1 cellular context compared by ENCODE assay signal in genomic region chr6:37137201-37137880, GRCh38.
TF ChIP-seq lines count a peak whose summit lies in the region.

No MANE protein-coding gene starts in this region.

TF ChIP-seq in GM12878, 131 proteins besides CTCF, POLR2A, EP300 and RAD21 (continued from another document):
- TF ChIP-seq RELB (IDR thresholded peaks at IDR 0.05; ENCODE audit: low read depth) (peak; percentile 25; the same call in 1 of the 2 replicates), SPI1 (IDR thresholded peaks at IDR 0.05; ENCODE audit: borderline replicate concordance, insufficient read depth, low read depth, low read length) (no peak), SUPT20H (IDR thresholded peaks at IDR 0.05; ENCODE audit: borderline replicate concordance, control insufficient read depth, low read depth, low read length) (no peak), ETV6 (conservative IDR thresholded peaks at IDR 0.05 in 1 of 2, IDR thresholded peaks at IDR 0.05 in 1 of 2; ENCODE audit: borderline replicate concordance in 1 of 2, low read depth in 1 of 2) (peak in 1 of 2 experiments; percentile 35; a peak in 1 of 4 replicates), TBL1XR1 (IDR thresholded peaks at IDR 0.05; ENCODE audit: low read depth, low read length) (peak; percentile 55; the same call in 1 of the 2 replicates), FOXK2 (IDR thresholded peaks at IDR 0.05) (no peak), BHLHE40 (IDR thresholded peaks at IDR 0.05; ENCODE audit: borderline replicate concordance in 1 of 2, low read depth in 2 of 2, low read length in 1 of 2) (peak; percentile 91 to 93), MEF2A (IDR thresholded peaks at IDR 0.05; ENCODE audit: insufficient read depth, low read depth, low read length) (no peak), TCF7 (IDR thresholded peaks at IDR 0.05; ENCODE audit: borderline replicate concordance) (no peak), TAF1 (IDR thresholded peaks at IDR 0.05; ENCODE audit: borderline replicate concordance, low read depth, low read length) (no peak), ZBTB33 (IDR thresholded peaks at IDR 0.05) (no peak), HDAC2 (IDR thresholded peaks at IDR 0.05) (no peak), RFX5 (IDR thresholded peaks at IDR 0.05; ENCODE audit: low read depth, low read length) (no peak), STAT3 (IDR thresholded peaks at IDR 0.05; ENCODE audit: low read depth, low read length) (no peak), HDGF (IDR thresholded peaks at IDR 0.05) (0 out of 2 replicates have a peak, but pooled peaks have one; percentile 13), MLLT1 (IDR thresholded peaks at IDR 0.05) (no peak), CBX3 (IDR thresholded peaks at IDR 0.05; ENCODE audit: borderline replicate concordance, low read depth) (no peak), CBX5 (IDR thresholded peaks at IDR 0.05; ENCODE audit: low read depth) (no peak), RUNX3 (IDR thresholded peaks at IDR 0.05; ENCODE audit: low read length) (peak; percentile 74), SMARCA5 (IDR thresholded peaks at IDR 0.05) (no peak), E2F8 (IDR thresholded peaks at IDR 0.05; ENCODE audit: low read depth, partially characterized antibody) (no peak), SMAD5 (IDR thresholded peaks at IDR 0.05; ENCODE audit: low read depth) (no peak), IKZF1 (conservative IDR thresholded peaks at IDR 0.05) (peak; percentile 49; the same call in 1 of the 2 replicates)
- TF ChIP-seq, protein P1, sequence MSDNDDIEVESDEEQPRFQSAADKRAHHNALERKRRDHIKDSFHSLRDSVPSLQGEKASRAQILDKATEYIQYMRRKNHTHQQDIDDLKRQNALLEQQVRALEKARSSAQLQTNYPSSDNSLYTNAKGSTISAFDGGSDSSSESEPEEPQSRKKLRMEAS (IDR thresholded peaks at IDR 0.05; ENCODE audit: low read depth, low read length), result no peak
- TF ChIP-seq, protein P2, sequence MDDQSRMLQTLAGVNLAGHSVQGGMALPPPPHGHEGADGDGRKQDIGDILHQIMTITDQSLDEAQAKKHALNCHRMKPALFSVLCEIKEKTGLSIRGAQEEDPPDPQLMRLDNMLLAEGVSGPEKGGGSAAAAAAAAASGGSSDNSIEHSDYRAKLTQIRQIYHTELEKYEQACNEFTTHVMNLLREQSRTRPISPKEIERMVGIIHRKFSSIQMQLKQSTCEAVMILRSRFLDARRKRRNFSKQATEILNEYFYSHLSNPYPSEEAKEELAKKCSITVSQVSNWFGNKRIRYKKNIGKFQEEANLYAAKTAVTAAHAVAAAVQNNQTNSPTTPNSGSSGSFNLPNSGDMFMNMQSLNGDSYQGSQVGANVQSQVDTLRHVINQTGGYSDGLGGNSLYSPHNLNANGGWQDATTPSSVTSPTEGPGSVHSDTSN (IDR thresholded peaks at IDR 0.05; ENCODE audit: insufficient replicate concordance, low read depth, low read length), result no peak
- TF ChIP-seq, protein P3, sequence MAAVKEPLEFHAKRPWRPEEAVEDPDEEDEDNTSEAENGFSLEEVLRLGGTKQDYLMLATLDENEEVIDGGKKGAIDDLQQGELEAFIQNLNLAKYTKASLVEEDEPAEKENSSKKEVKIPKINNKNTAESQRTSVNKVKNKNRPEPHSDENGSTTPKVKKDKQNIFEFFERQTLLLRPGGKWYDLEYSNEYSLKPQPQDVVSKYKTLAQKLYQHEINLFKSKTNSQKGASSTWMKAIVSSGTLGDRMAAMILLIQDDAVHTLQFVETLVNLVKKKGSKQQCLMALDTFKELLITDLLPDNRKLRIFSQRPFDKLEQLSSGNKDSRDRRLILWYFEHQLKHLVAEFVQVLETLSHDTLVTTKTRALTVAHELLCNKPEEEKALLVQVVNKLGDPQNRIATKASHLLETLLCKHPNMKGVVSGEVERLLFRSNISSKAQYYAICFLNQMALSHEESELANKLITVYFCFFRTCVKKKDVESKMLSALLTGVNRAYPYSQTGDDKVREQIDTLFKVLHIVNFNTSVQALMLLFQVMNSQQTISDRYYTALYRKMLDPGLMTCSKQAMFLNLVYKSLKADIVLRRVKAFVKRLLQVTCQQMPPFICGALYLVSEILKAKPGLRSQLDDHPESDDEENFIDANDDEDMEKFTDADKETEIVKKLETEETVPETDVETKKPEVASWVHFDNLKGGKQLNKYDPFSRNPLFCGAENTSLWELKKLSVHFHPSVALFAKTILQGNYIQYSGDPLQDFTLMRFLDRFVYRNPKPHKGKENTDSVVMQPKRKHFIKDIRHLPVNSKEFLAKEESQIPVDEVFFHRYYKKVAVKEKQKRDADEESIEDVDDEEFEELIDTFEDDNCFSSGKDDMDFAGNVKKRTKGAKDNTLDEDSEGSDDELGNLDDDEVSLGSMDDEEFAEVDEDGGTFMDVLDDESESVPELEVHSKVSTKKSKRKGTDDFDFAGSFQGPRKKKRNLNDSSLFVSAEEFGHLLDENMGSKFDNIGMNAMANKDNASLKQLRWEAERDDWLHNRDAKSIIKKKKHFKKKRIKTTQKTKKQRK (IDR thresholded peaks at IDR 0.05; ENCODE audit: low read depth, low read length), result no peak
